In genomic region chr3:63849175-63849574, GRCh38 we compare ENCODE assay signal across 1 cellular context.
TF ChIP-seq lines count a peak whose summit lies in the region.

No MANE protein-coding gene starts in this region.

TF ChIP-seq in H1, 55 proteins besides CTCF, POLR2A, EP300 and RAD21:
- 0 out of 2 replicates have a peak, but pooled peaks have one; percentile 31 for TF ChIP-seq POU5F1 (IDR thresholded peaks at IDR 0.05; ENCODE audit: low read depth, low read length)
- no peak for TF ChIP-seq CEBPB (IDR thresholded peaks at IDR 0.05; ENCODE audit: low read depth, low read length)
- TF ChIP-seq PHF8 (conservative IDR thresholded peaks at IDR 0.05; ENCODE audit: low read depth, low read length), result no peak
- no peak for TF ChIP-seq KDM5A (IDR thresholded peaks at IDR 0.05; ENCODE audit: low read length)
